Comparison of ENCODE assay signal across 7 cellular contexts in the genomic region with DNA sequence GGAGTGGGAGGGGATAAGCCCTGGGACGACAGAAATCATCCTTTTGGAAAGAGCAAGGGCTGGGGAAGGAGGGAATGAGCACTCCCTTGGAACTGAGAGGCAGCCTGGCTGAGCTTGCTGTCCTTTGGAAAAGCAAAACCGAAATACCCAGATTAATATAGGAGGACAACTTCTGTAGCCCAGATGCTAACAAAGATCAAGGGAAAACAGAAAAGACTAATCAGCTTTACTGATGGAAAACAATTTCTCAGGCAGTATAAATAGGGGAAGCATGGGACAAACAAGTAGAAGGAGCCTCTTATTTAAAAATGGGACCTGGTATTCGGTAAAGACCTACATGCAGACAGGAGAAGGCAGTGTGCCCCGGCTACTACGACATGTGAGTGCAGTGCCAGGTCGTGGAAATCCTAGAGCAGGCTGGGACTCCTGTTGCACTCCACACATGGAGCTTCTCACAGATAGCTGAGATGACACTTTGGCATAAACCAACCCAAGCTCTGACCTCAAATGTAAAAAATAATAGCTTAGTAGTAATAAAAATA. TPM values are rescaled to one million over a fixed set of nuclear protein-coding genes. Genes with fewer than 3 reads are reported as not detected.
DNase-seq lines count a peak whose midpoint lies in the region; ATAC-seq and TF ChIP-seq lines count a peak whose summit lies in the region.

No MANE protein-coding gene starts in this region.

- ATAC-seq in GM23338, result peak; percentile 36
- no peak for ATAC-seq in effector memory CD8-positive, alpha-beta T cell (replicated peaks)
- ATAC-seq in GM21515 (IDR thresholded peaks at IDR 0.05; ENCODE audit: unreplicated experiment), result no peak

- DNase-seq in GM23338 (ENCODE audit: low spot score) (peak; percentile 19), OCI-M2 (lab: John Stamatoyannopoulos, UW; ENCODE audit: unreplicated experiment) (peak; percentile 42), KBM-7 (no peak)
- DNase-seq in effector memory CD8-positive, alpha-beta T cell, result peak in 1 of 3 experiments; percentile 7
- DNase-seq in NK-92 treated with Interleukin-12 subunit alpha and Interleukin-12 subunit beta, amount 100 ng/mL, for 24 hours (lab: John Stamatoyannopoulos, UW), result no peak

- H3K4me1 ChIP-seq in GM23338 (ENCODE audit: insufficient read depth), result peaks cover 55% of the 10 kb centered on the region
- peaks cover 11% of the 10 kb centered on the region for H3K4me1 ChIP-seq in mucosa of stomach (ENCODE audit: control insufficient read depth, insufficient read depth, low read length)

- in situ Hi-C loops in KBM-7 (cut with MboI; ENCODE audit: low pct_unique_long_range_greater_than_20kb, low sequenced_read_pairs), result no loop called here

- peak overlapping the region; percentile 94 for H3K4me3 ChIP-seq in GM23338
- peak overlapping the region; percentile 57 for H3K4me3 ChIP-seq in mucosa of stomach (ENCODE audit: low read length)

- H3K9ac ChIP-seq in mucosa of stomach (ENCODE audit: low read length), result peak overlapping the region; percentile 62

- no peaks in the 10 kb centered on the region for H3K9me3 ChIP-seq in mucosa of stomach (ENCODE audit: control insufficient read depth, low read length)

- H2AFZ ChIP-seq in GM23338, result peak overlapping the region; percentile 99

- 0 out of 2 replicates have a peak, but pooled peaks cover 4% of the 10 kb centered on the region for H3K9me2 ChIP-seq in GM23338 (ENCODE audit: insufficient read depth)

- H3K4me3 Mint-ChIP-seq in GM23338, result peak overlapping the region; percentile 93
- peak overlapping the region; percentile 87 to 94 for H3K4me3 Mint-ChIP-seq in effector memory CD8-positive, alpha-beta T cell

- peak overlapping the region; percentile 29; the same call in 1 of the 2 replicates for H3K27ac ChIP-seq in GM23338 (ENCODE audit: low read depth)

- H3K4me1 Mint-ChIP-seq in GM23338, result peaks cover 51% of the 10 kb centered on the region
- H3K4me1 Mint-ChIP-seq in effector memory CD8-positive, alpha-beta T cell (ENCODE audit: low read depth in 2 of 2), result peaks cover 20 to 28% of the 10 kb centered on the region in 2 donors

- peak overlapping the region; percentile 94 for H3K4me2 ChIP-seq in GM23338

- peak overlapping the region; percentile 87 for H3K27ac Mint-ChIP-seq in GM23338
- H3K27ac Mint-ChIP-seq in effector memory CD8-positive, alpha-beta T cell, result peak overlapping the region; percentile 62 to 67

- H3K36me3 ChIP-seq in GM23338 (ENCODE audit: insufficient read depth) (no peaks in the 10 kb centered on the region), mucosa of stomach (ENCODE audit: control insufficient read depth, insufficient read depth, low read length) (no peaks in the 10 kb centered on the region)

- no peaks in the 10 kb centered on the region for H3K9me3 Mint-ChIP-seq in GM23338
- H3K9me3 Mint-ChIP-seq in effector memory CD8-positive, alpha-beta T cell, result no peaks in the 10 kb centered on the region

- peaks cover 36% of the 10 kb centered on the region for H3K79me2 ChIP-seq in GM23338 (replicated peaks; ENCODE audit: insufficient read depth)

- H3K27me3 Mint-ChIP-seq in GM23338 (ENCODE audit: insufficient read depth, low read depth, poor library complexity), result peaks cover 6% of the 10 kb centered on the region
- peaks cover 2 to 4% of the 10 kb centered on the region in 2 donors for H3K27me3 Mint-ChIP-seq in effector memory CD8-positive, alpha-beta T cell

- no peaks in the 10 kb centered on the region for H3F3A ChIP-seq in GM23338 (replicated peaks; ENCODE audit: low read depth)

- H3K36me3 Mint-ChIP-seq in GM23338 (ENCODE audit: low read depth), result peaks cover 36% of the 10 kb centered on the region
- peaks cover 5% of the 10 kb centered on the region for H3K36me3 Mint-ChIP-seq in effector memory CD8-positive, alpha-beta T cell (ENCODE audit: insufficient read depth)

- H4K20me1 ChIP-seq in GM23338 (replicated peaks; ENCODE audit: insufficient read depth), result peaks cover under 1% of the 10 kb centered on the region; the same call in 1 of the 2 replicates

- TF ChIP-seq CTCF in GM23338 (conservative IDR thresholded peaks at IDR 0.05; ENCODE audit: low read depth in 2 of 2), result no peak

- H3K27me3 ChIP-seq in GM23338 (ENCODE audit: insufficient read depth) (no peaks in the 10 kb centered on the region), mucosa of stomach (ENCODE audit: control insufficient read depth, insufficient read depth, low read length) (no peaks in the 10 kb centered on the region)

TF ChIP-seq in GM23338, 12 proteins besides CTCF, POLR2A, EP300 and RAD21 (continues in another document):
- no peak for TF ChIP-seq EZH2 (IDR thresholded peaks at IDR 0.05; ENCODE audit: low read depth, unreplicated experiment)
- TF ChIP-seq POLR2AphosphoS5 (IDR thresholded peaks at IDR 0.05; ENCODE audit: low read depth), result no peak
- TF ChIP-seq CREB1 (CRISPR knock-in tag; IDR thresholded peaks at IDR 0.05; ENCODE audit: low read depth), result no peak
- TF ChIP-seq EZH2phosphoT487 (IDR thresholded peaks at IDR 0.05; ENCODE audit: unreplicated experiment), result no peak
- TF ChIP-seq NANOG (IDR thresholded peaks at IDR 0.05; ENCODE audit: borderline replicate concordance), result no peak
- no peak for TF ChIP-seq ZNF462 (CRISPR knock-in tag; IDR thresholded peaks at IDR 0.05)
- no peak for TF ChIP-seq ZNF114 (CRISPR knock-in tag; IDR thresholded peaks at IDR 0.05)

RNA-seq across cellular contexts. Expression of gene DSEL, which starts 0.8 kb away (rescaled TPM):
- total RNA-seq in GM23338 (2014; rRNA removed; shearing (Covaris generic)), result 20.8 and 24.1 TPM in 2 replicates
- polyA plus RNA-seq in GM23338 (2016; fragmentation: Nextera tagmentation; extraction: Ambion mirVana), result 4.9 and 5.7 TPM in 2 replicates

Comparison
In these comparisons a context has a peak if more than half of its experiments do, and no peak if none do; other contexts are left out.
1. DNase-seq: peak in GM23338 (single experiment) and OCI-M2 (single experiment); none in KBM-7 (single experiment) and NK-92 treated with Interleukin-12 subunit alpha and Interleukin-12 subunit beta, amount 100 ng/mL, for 24 hours (single experiment).